ENCODE assay signal across 22 cellular contexts in genomic region chr19:41668315-41668714, GRCh38. TPM values are rescaled to one million over a fixed set of nuclear protein-coding genes. Genes with fewer than 3 reads are reported as not detected.
DNase-seq lines count a peak whose midpoint lies in the region; ATAC-seq and TF ChIP-seq lines count a peak whose summit lies in the region.
"Had no signal": no experiment of that assay in that cellular context is flagged by ENCODE, and none has a peak within 500 bp of the region (broad histone marks: within the 10 kb centered on the region; RNA-seq: fewer than 3 reads in every experiment).

No MANE protein-coding gene starts in this region.

- H3K27me3 ChIP-seq in colonic mucosa: no peaks in the 10 kb centered on the region
- H3K27me3 ChIP-seq: BLaER1 had no signal

- H3K4me3 ChIP-seq in colonic mucosa: no peak overlapping the region
- no peak overlapping the region for H3K4me3 ChIP-seq in mucosa of descending colon
- H3K4me3 ChIP-seq: BLaER1, GM12878, GM23338 had no signal

- intact Hi-C loops in colonic mucosa (cut with DNase I) (no loop called here), mucosa of descending colon (cut with DNase I, micrococcal nuclease) (no loop called here)

- H3K4me1 ChIP-seq in colonic mucosa (no peaks in the 10 kb centered on the region), mucosa of descending colon (ENCODE audit: low read depth) (peaks cover 21% of the 10 kb centered on the region)

- no peak for TF ChIP-seq CTCF in colonic mucosa (IDR thresholded peaks at IDR 0.05)
- TF ChIP-seq CTCF in mucosa of descending colon (IDR thresholded peaks at IDR 0.05): no peak

- H3K36me3 ChIP-seq in colonic mucosa (no peaks in the 10 kb centered on the region), mucosa of descending colon (ENCODE audit: low read depth) (no peaks in the 10 kb centered on the region)
- H3K36me3 ChIP-seq: BLaER1 had no signal

- ATAC-seq in mucosa of descending colon (peak; percentile 75), HG03439 (IDR thresholded peaks at IDR 0.05; ENCODE audit: unreplicated experiment) (no peak), GM18909 (IDR thresholded peaks at IDR 0.05; ENCODE audit: poor library complexity, unreplicated experiment) (no peak)
- ATAC-seq: GM12878, GM23338, HCT116 had no signal

- no peak overlapping the region for H3K9ac ChIP-seq in colonic mucosa (ENCODE audit: low read depth in 2 of 2, low read length in 2 of 2)
- H3K9ac ChIP-seq: BLaER1 had no signal

- DNase-seq in NCI-H2227 treated with DMSO at 0.1 percent for 48 hours (lab: John Stamatoyannopoulos, UW) (peak; percentile 88), colonic mucosa (no peak), mucosa of descending colon (no peak), midbrain (lab: John Stamatoyannopoulos, UW) (no peak), cortex of kidney (lab: John Stamatoyannopoulos, UW) (no peak)
- DNase-seq: CD4-positive, alpha-beta T cell; CD8-positive, alpha-beta memory T cell; DMS 273 treated with DMSO at 0.1 percent for 48 hours; DMS79; EL; GDM1; H9 had no signal

- no peaks in the 10 kb centered on the region for H3K9me3 ChIP-seq in colonic mucosa
- H3K9me3 ChIP-seq in mucosa of descending colon: peaks cover 20% of the 10 kb centered on the region

- H3K27ac ChIP-seq in colonic mucosa: peak overlapping the region; percentile 51
- H3K27ac ChIP-seq: BLaER1, C4-2B had no signal

RNA-seq across cellular contexts. Expression of gene CEACAM7, which starts 19.8 kb away (rescaled TPM):
- total RNA-seq in colonic mucosa (100 to 1,000 TPM; 329 to 919 TPM), mucosa of descending colon (1,000 to 10,000 TPM in 2 of 3 donors, 100 to 1,000 TPM in 1; 753 to 3,639 (median 2,117) TPM)
- total RNA-seq: A172; B cell; CD4-positive, alpha-beta T cell; CD8-positive, alpha-beta memory T cell; GM12878; H4; H9 had no signal

RNA-seq across cellular contexts. Expression of gene CEACAM5, which starts 40.1 kb away (rescaled TPM):
- total RNA-seq in colonic mucosa (1,000 to 10,000 TPM; 2,196 to 2,217 TPM), mucosa of descending colon (1,000 to 10,000 TPM; 2,069 to 7,240 (median 3,325) TPM)
- total RNA-seq: A172; B cell; CD4-positive, alpha-beta T cell; CD8-positive, alpha-beta memory T cell; GM23338; H4; H9 had no signal

RNA-seq across cellular contexts. Expression of gene CEACAM4, which starts 41.4 kb away (rescaled TPM):
- not detected for total RNA-seq in colonic mucosa
- 1 to 10 TPM in 1 of 3 donors, under 1 TPM in 1, not detected in 1; 0.25 to 1.2 TPM for total RNA-seq in mucosa of descending colon
- total RNA-seq: A172; B cell; CD8-positive, alpha-beta memory T cell; GM12878; GM23338; H4; H9 had no signal
